In the genomic region with DNA sequence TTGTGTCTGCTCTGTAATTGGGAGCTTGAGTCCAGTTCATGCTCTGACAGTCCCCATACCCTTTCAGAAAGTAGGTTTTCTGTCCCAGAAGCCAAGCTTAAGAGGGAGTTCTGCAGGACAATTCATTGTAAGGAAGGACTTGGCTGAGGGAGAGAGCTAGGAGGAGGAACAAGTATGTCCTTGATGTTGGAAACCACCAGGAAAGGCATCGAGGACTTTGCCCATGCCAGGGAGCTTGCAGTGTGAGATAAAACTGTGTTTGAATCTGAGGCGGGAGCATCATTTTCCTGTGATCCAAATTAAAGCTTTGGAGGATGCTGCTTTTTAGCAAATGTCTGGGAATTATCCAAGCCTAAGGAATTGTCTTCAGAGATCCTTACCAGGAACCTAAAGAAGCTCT, we compare ENCODE assay signal across 20 cellular contexts.
A peak's percentile ranks its signal among the peaks of the same experiment; 100 is the strongest.
DNase-seq lines count a peak whose midpoint lies in the region; ATAC-seq and TF ChIP-seq lines count a peak whose summit lies in the region.
"Had no signal": no experiment of that assay in that cellular context is flagged by ENCODE, and none has a peak within 500 bp of the region (broad histone marks: within the 10 kb centered on the region; RNA-seq: fewer than 3 reads in every experiment).

No MANE protein-coding gene starts in this region.

- H3K4me3 ChIP-seq in colonic mucosa (no peak overlapping the region), neural progenitor cell (no peak overlapping the region)
- H3K4me3 ChIP-seq: BLaER1 treated with 17β-estradiol and CSF1 and Interleukin-3, amounts not matched to agents 10 nM and 100 nM; GM12878; HAP-1 had no signal

- no peaks in the 10 kb centered on the region for H3K36me3 ChIP-seq in colonic mucosa
- H3K36me3 ChIP-seq in neural progenitor cell, result no peaks in the 10 kb centered on the region
- H3K36me3 ChIP-seq: BE2C; BLaER1 treated with 17β-estradiol and CSF1 and Interleukin-3, amounts not matched to agents 10 nM and 100 nM; HAP-1 had no signal

- no peak overlapping the region for H3K4me3 Mint-ChIP-seq in neural progenitor cell
- H3K4me3 Mint-ChIP-seq in activated naive CD8-positive, alpha-beta T cell treated with anti-CD3 and anti-CD28 coated beads for 36 hours, result no peak overlapping the region
- H3K4me3 Mint-ChIP-seq: CD14-positive monocyte; CD4-positive, alpha-beta T cell; CD8-positive, alpha-beta memory T cell; HFFc6 had no signal

- peaks cover 3% of the 10 kb centered on the region for H3K9me3 Mint-ChIP-seq in neural progenitor cell
- no peaks in the 10 kb centered on the region for H3K9me3 Mint-ChIP-seq in activated naive CD8-positive, alpha-beta T cell treated with anti-CD3 and anti-CD28 coated beads for 36 hours
- H3K9me3 Mint-ChIP-seq: CD4-positive, alpha-beta T cell; CD8-positive, alpha-beta memory T cell; HFFc6 had no signal

- no peak overlapping the region for H2AFZ ChIP-seq in neural progenitor cell (replicated peaks)

- H3K36me3 Mint-ChIP-seq in neural progenitor cell, result no peaks in the 10 kb centered on the region
- no peaks in the 10 kb centered on the region for H3K36me3 Mint-ChIP-seq in activated naive CD8-positive, alpha-beta T cell treated with anti-CD3 and anti-CD28 coated beads for 36 hours
- H3K36me3 Mint-ChIP-seq: CD14-positive monocyte; CD8-positive, alpha-beta memory T cell had no signal

- no peak for ATAC-seq in GM21717 (IDR thresholded peaks at IDR 0.05; ENCODE audit: unreplicated experiment)
- ATAC-seq: GM12878 had no signal

- peaks cover 21% of the 10 kb centered on the region for H3F3A ChIP-seq in neural progenitor cell (ENCODE audit: low read depth)

- H3K4me1 Mint-ChIP-seq in neural progenitor cell, result peaks cover 19% of the 10 kb centered on the region
- no peaks in the 10 kb centered on the region for H3K4me1 Mint-ChIP-seq in activated naive CD8-positive, alpha-beta T cell treated with anti-CD3 and anti-CD28 coated beads for 36 hours
- H3K4me1 Mint-ChIP-seq: CD14-positive monocyte; CD8-positive, alpha-beta memory T cell had no signal

- peak overlapping the region; percentile 75 for H3K27ac Mint-ChIP-seq in neural progenitor cell
- H3K27ac Mint-ChIP-seq in activated naive CD8-positive, alpha-beta T cell treated with anti-CD3 and anti-CD28 coated beads for 36 hours, result no peak overlapping the region
- H3K27ac Mint-ChIP-seq: CD14-positive monocyte; CD4-positive, alpha-beta T cell; CD8-positive, alpha-beta memory T cell; HFFc6 had no signal

- TF ChIP-seq CTCF in colonic mucosa (IDR thresholded peaks at IDR 0.05) (no peak), neural progenitor cell (IDR thresholded peaks at IDR 0.05) (no peak)

- DNase-seq in DMS79 treated with DMSO at 0.1 percent for 48 hours (lab: John Stamatoyannopoulos, UW), result peak; percentile 18
- no peak for DNase-seq in DMS79 (lab: John Stamatoyannopoulos, UW)
- peak; percentile 54 for DNase-seq in colonic mucosa
- no peak for DNase-seq in neural progenitor cell (ENCODE audit: low spot score)
- DNase-seq in activated naive CD8-positive, alpha-beta T cell treated with anti-CD3 and anti-CD28 coated beads for 36 hours, result no peak
- DNase-seq in NCI-H345 (lab: John Stamatoyannopoulos, UW), result no peak
- DNase-seq: BE2C; CD4-positive, alpha-beta T cell; CD8-positive, alpha-beta memory T cell; DMS53; EL; GDM1; GOT3; HFFc6 had no signal

- intact Hi-C loops in colonic mucosa (cut with DNase I), result no loop called here

- H3K4me1 ChIP-seq in colonic mucosa (no peaks in the 10 kb centered on the region), neural progenitor cell (peaks cover 51% of the 10 kb centered on the region)
- H3K4me1 ChIP-seq: BE2C; BLaER1 treated with 17β-estradiol and CSF1 and Interleukin-3, amounts not matched to agents 10 nM and 100 nM had no signal

- H3K79me2 ChIP-seq in neural progenitor cell (ENCODE audit: low read depth), result no peaks in the 10 kb centered on the region

- H3K27me3 ChIP-seq in colonic mucosa, result no peaks in the 10 kb centered on the region
- H3K27me3 ChIP-seq in neural progenitor cell, result peaks cover 9% of the 10 kb centered on the region
- H3K27me3 ChIP-seq: BE2C; BLaER1 treated with 17β-estradiol and CSF1 and Interleukin-3, amounts not matched to agents 10 nM and 100 nM had no signal

- H3K27ac ChIP-seq in colonic mucosa (no peak overlapping the region), neural progenitor cell (no peak overlapping the region)
- H3K27ac ChIP-seq: 22Rv1; BLaER1 treated with 17β-estradiol and CSF1 and Interleukin-3, amounts not matched to agents 10 nM and 100 nM had no signal

- H3K9me3 ChIP-seq in colonic mucosa (no peaks in the 10 kb centered on the region), neural progenitor cell (ENCODE audit: low read depth) (no peaks in the 10 kb centered on the region)
- H3K9me3 ChIP-seq: BE2C, HAP-1 had no signal

- no peak overlapping the region for H3K4me2 ChIP-seq in neural progenitor cell
- H3K4me2 ChIP-seq: BLaER1 treated with 17β-estradiol and CSF1 and Interleukin-3, amounts not matched to agents 10 nM and 100 nM had no signal

- no peak overlapping the region for H3K9ac ChIP-seq in colonic mucosa (ENCODE audit: low read depth in 2 of 2, low read length in 2 of 2)
- H3K9ac ChIP-seq in neural progenitor cell, result no peak overlapping the region
- H3K9ac ChIP-seq: BLaER1 treated with 17β-estradiol and CSF1 and Interleukin-3, amounts not matched to agents 10 nM and 100 nM had no signal

- H3K27me3 Mint-ChIP-seq in neural progenitor cell (ENCODE audit: insufficient read depth, low read depth), result peaks cover 8% of the 10 kb centered on the region
- peaks cover 7% of the 10 kb centered on the region for H3K27me3 Mint-ChIP-seq in activated naive CD8-positive, alpha-beta T cell treated with anti-CD3 and anti-CD28 coated beads for 36 hours

- no peaks in the 10 kb centered on the region for H4K20me1 ChIP-seq in neural progenitor cell (ENCODE audit: low read depth)
- H4K20me1 ChIP-seq: BLaER1 treated with 17β-estradiol and CSF1 and Interleukin-3, amounts not matched to agents 10 nM and 100 nM had no signal

Comparison
In these comparisons a context has a peak if more than half of its experiments do, and no peak if none do; other contexts are left out.
1. DNase-seq: peak in DMS79 treated with DMSO at 0.1 percent for 48 hours (single experiment) and colonic mucosa (single experiment); none in DMS79 (single experiment), neural progenitor cell (single experiment), activated naive CD8-positive, alpha-beta T cell treated with anti-CD3 and anti-CD28 coated beads for 36 hours (single experiment) and NCI-H345 (single experiment).